In the genomic region with DNA sequence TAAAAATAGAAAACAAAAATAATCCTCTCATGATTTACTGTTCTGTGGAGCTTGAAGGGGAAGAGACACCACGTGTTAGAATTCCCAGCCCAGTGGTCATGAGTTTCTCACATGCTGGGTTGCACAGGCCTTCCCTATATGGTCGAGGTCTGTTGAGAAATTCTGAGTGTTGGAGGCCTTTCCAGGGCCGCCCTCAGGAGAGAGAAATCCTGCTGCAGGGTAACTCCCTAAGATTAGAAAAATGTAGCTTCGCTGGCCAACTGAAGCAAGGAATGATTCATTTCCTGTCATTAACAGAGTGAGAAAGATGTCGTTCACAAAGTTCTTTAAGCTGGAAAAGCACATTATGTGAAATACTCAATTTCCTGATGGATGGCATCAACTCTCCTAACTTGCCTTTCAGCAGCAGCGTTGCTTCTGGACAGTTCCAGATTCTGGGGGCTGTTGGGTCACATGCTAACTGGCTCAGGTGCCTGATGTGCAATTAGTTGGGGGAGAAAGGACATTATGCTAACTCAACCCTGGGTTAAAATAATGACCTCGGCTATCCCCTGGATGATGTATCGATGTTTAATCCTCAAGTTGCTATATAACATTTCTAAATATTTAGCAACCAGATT, we compare ENCODE assay signal across 1 cellular context.
TF ChIP-seq lines count a peak whose summit lies in the region.

No MANE protein-coding gene starts in this region.

TF ChIP-seq in HCT116, 20 proteins besides CTCF, POLR2A, EP300 and RAD21 (continued from another document):
- TF ChIP-seq, protein P1, sequence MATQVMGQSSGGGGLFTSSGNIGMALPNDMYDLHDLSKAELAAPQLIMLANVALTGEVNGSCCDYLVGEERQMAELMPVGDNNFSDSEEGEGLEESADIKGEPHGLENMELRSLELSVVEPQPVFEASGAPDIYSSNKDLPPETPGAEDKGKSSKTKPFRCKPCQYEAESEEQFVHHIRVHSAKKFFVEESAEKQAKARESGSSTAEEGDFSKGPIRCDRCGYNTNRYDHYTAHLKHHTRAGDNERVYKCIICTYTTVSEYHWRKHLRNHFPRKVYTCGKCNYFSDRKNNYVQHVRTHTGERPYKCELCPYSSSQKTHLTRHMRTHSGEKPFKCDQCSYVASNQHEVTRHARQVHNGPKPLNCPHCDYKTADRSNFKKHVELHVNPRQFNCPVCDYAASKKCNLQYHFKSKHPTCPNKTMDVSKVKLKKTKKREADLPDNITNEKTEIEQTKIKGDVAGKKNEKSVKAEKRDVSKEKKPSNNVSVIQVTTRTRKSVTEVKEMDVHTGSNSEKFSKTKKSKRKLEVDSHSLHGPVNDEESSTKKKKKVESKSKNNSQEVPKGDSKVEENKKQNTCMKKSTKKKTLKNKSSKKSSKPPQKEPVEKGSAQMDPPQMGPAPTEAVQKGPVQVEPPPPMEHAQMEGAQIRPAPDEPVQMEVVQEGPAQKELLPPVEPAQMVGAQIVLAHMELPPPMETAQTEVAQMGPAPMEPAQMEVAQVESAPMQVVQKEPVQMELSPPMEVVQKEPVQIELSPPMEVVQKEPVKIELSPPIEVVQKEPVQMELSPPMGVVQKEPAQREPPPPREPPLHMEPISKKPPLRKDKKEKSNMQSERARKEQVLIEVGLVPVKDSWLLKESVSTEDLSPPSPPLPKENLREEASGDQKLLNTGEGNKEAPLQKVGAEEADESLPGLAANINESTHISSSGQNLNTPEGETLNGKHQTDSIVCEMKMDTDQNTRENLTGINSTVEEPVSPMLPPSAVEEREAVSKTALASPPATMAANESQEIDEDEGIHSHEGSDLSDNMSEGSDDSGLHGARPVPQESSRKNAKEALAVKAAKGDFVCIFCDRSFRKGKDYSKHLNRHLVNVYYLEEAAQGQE (IDR thresholded peaks at IDR 0.05; ENCODE audit: low read depth): no peak
- TF ChIP-seq EZH2phosphoT487 (IDR thresholded peaks at IDR 0.05; ENCODE audit: borderline replicate concordance) (no peak), ZNF274 (IDR thresholded peaks at IDR 0.05; ENCODE audit: low read depth, low read length) (no peak), EGR1 (IDR thresholded peaks at IDR 0.05; ENCODE audit: low read depth) (no peak), EZH2 (IDR thresholded peaks at IDR 0.05) (no peak), YY1 (IDR thresholded peaks at IDR 0.05; ENCODE audit: extremely low read depth, insufficient replicate concordance, low read depth, low read length) (no peak), SIN3A (IDR thresholded peaks at IDR 0.05; ENCODE audit: low read depth) (no peak), TCF7L2 (IDR thresholded peaks at IDR 0.05; ENCODE audit: borderline replicate concordance, extremely low read depth, insufficient read depth, insufficient read length) (no peak), ELF1 (IDR thresholded peaks at IDR 0.05; ENCODE audit: borderline replicate concordance, low read depth) (no peak), FOSL1 (IDR thresholded peaks at IDR 0.05; ENCODE audit: low read depth) (no peak)
